Comparison of ENCODE assay signal across 8 cellular contexts in genomic region chr5:66596791-66597757, GRCh38. TPM values are rescaled to one million over a fixed set of nuclear protein-coding genes. Genes with fewer than 3 reads are reported as not detected.
A peak's percentile ranks its signal among the peaks of the same experiment; 100 is the strongest.
DNase-seq lines count a peak whose midpoint lies in the region; ATAC-seq and TF ChIP-seq lines count a peak whose summit lies in the region.

No MANE protein-coding gene starts in this region.

- H3K4me3 ChIP-seq in Karpas-422 (ENCODE audit: low read length) (peak overlapping the region; percentile 78), WI38 (ENCODE audit: low read depth, low read length) (peak overlapping the region; percentile 61), foreskin fibroblast (ENCODE audit: low read depth in 1 of 2, low read length in 2 of 2) (peak overlapping the region; percentile 45 to 55)

- DNase-seq in COR-L47 (lab: John Stamatoyannopoulos, UW) (peak; percentile 83), Karpas-422 (peak; percentile 49), foreskin fibroblast (peak; percentile 16 to 54), amniotic stem cell (lab: John Stamatoyannopoulos, UW) (no peak)
- no peak for DNase-seq in activated effector memory CD4-positive, alpha-beta T cell treated with anti-CD3 and anti-CD28 coated beads, Interleukin-2, amount 50 U/mL, for 16 hours

- no peaks in the 10 kb centered on the region for H3K27me3 ChIP-seq in Karpas-422 (ENCODE audit: low read length)

- ATAC-seq in GM19463 (IDR thresholded peaks at IDR 0.05; ENCODE audit: unreplicated experiment): peak; percentile 25

- H3K4me1 ChIP-seq in Karpas-422 (ENCODE audit: low read length): peaks cover 15% of the 10 kb centered on the region

- no peak overlapping the region for H3K27ac ChIP-seq in Karpas-422 (ENCODE audit: low read length)

- peak overlapping the region in 2 of 3 experiments; percentile 36 to 63 for H3K27ac Mint-ChIP-seq in nephron

- no peaks in the 10 kb centered on the region for H4K20me1 ChIP-seq in Karpas-422 (ENCODE audit: insufficient read depth, low read depth, low read length)

- peak overlapping the region; percentile 88 for H3K4me2 ChIP-seq in Karpas-422 (ENCODE audit: low read depth, low read length, poor library complexity, severe bottlenecking)

- H3K9ac ChIP-seq in Karpas-422 (ENCODE audit: low read length): peak overlapping the region; percentile 62

- peaks cover 72% of the 10 kb centered on the region for H3K27me3 Mint-ChIP-seq in nephron (ENCODE audit: low read depth)

- H3K79me2 ChIP-seq in Karpas-422 (ENCODE audit: low read length): no peaks in the 10 kb centered on the region

- H3K9me2 ChIP-seq in Karpas-422 (replicated peaks; ENCODE audit: insufficient read depth, low read length): no peaks in the 10 kb centered on the region

- H3K4me3 Mint-ChIP-seq in nephron: peak overlapping the region; percentile 87 to 98 (median 96)

- H3K36me3 Mint-ChIP-seq in nephron (ENCODE audit: low read depth): no peaks in the 10 kb centered on the region

- no peaks in the 10 kb centered on the region for H3K9me3 ChIP-seq in Karpas-422 (ENCODE audit: low read length)

- no peaks in the 10 kb centered on the region for H3K9me3 Mint-ChIP-seq in nephron

- TF ChIP-seq CTCF in WI38 (IDR thresholded peaks at IDR 0.05; ENCODE audit: low read depth, low read length) (no peak), foreskin fibroblast (IDR thresholded peaks at IDR 0.05; ENCODE audit: low read depth, low read length) (no peak), nephron (IDR thresholded peaks at IDR 0.05; ENCODE audit: unreplicated experiment in 3 of 3) (no peak)

- peak overlapping the region; percentile 90; the same call in 1 of the 2 replicates for H2AFZ ChIP-seq in Karpas-422 (ENCODE audit: low read length)

- peaks cover 20% of the 10 kb centered on the region for H3K4me1 Mint-ChIP-seq in nephron

- H3K36me3 ChIP-seq in Karpas-422 (ENCODE audit: insufficient read depth, low read length): no peaks in the 10 kb centered on the region

RNA-seq across cellular contexts. Expression of gene MAST4, which starts 0.9 kb away (rescaled TPM):
- 6.0 and 11.8 TPM in 2 replicates for total RNA-seq in Karpas-422 (2014; rRNA removed; shearing (Covaris generic); ENCODE audit: low replicate concordance)

Comparison
In these comparisons a context has a peak if more than half of its experiments do, and no peak if none do; other contexts are left out.
1. DNase-seq: peak in COR-L47 (single experiment), Karpas-422 (single experiment) and foreskin fibroblast (2 of 2); none in amniotic stem cell (single experiment) and activated effector memory CD4-positive, alpha-beta T cell treated with anti-CD3 and anti-CD28 coated beads, Interleukin-2, amount 50 U/mL, for 16 hours (single experiment).
2. Peak in every context shown above with its lines, with median percentiles within 50 percentile points of each other: H3K4me3 ChIP-seq.